Comparison of ENCODE assay signal across 9 cellular contexts in the genomic region with DNA sequence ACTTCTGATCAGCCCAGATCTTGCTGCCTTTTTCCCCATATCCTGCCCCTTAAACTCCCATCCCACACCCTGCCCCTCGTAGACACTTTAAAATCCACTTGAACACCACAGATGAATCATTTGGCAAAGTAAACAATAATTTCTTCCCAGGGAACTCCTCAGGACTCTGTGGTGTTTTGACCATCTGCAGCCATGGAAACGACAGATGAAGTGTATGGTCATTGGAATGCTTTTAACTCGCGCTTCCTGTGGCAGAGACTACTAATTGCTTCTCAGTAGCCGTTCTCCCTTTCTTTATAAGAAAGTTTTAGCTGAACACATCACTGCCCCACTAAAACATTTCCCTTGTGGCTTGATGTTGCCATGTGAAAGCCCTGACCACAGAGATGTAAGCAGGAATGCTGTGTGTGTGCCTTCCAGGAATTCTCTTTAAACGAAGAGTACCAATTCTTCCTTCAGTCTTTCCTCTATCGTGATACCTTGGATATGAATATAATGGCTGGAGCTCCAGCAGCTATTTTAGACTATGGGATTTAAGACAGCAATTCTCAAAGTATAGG.
DNase-seq lines count a peak whose midpoint lies in the region; ATAC-seq, FAIRE-seq and TF ChIP-seq lines count a peak whose summit lies in the region.
"Had no signal": no experiment of that assay in that cellular context is flagged by ENCODE, and none has a peak within 500 bp of the region (broad histone marks: within the 10 kb centered on the region; RNA-seq: fewer than 3 reads in every experiment).

No MANE protein-coding gene starts in this region.

- H3K9ac ChIP-seq in astrocyte (ENCODE audit: low read length): peak overlapping the region; percentile 81
- peak overlapping the region; percentile 25 for H3K9ac ChIP-seq in iPS-18a (ENCODE audit: low read length)

- no peaks in the 10 kb centered on the region for H3K27me3 Mint-ChIP-seq in astrocyte (ENCODE audit: low read depth, unreplicated experiment)
- H3K27me3 Mint-ChIP-seq in activated T-helper 1 cell treated with anti-CD3 and anti-CD28 coated beads, Interleukin-12 subunit alpha, Interleukin-12 subunit beta, Interleukin-2, Interleukin-4 antibody, amounts not matched to agents 30 ng/mL and 10 ng/mL and 1 ng/mL, durations not matched to agents 14 hours and 24 hours and 36 hours (ENCODE audit: insufficient read depth): peaks cover 7% of the 10 kb centered on the region

- H3K4me1 Mint-ChIP-seq in astrocyte (ENCODE audit: low read depth, unreplicated experiment): peaks cover 33% of the 10 kb centered on the region
- no peaks in the 10 kb centered on the region for H3K4me1 Mint-ChIP-seq in activated T-helper 1 cell treated with anti-CD3 and anti-CD28 coated beads, Interleukin-12 subunit alpha, Interleukin-12 subunit beta, Interleukin-2, Interleukin-4 antibody, amounts not matched to agents 30 ng/mL and 10 ng/mL and 1 ng/mL, durations not matched to agents 14 hours and 24 hours and 36 hours (ENCODE audit: low read depth)

- peak overlapping the region; percentile 91 for H3K27ac ChIP-seq in astrocyte (ENCODE audit: low read depth, low read length)
- peak overlapping the region; percentile 42 for H3K27ac ChIP-seq in iPS-18a (ENCODE audit: low read length)

- peak overlapping the region; percentile 79 for H3K4me2 ChIP-seq in astrocyte (ENCODE audit: low read length)

- H3K79me2 ChIP-seq in astrocyte (ENCODE audit: insufficient read depth, low read length): no peaks in the 10 kb centered on the region

- peak overlapping the region; percentile 97 for H3K27ac Mint-ChIP-seq in astrocyte (ENCODE audit: unreplicated experiment)
- H3K27ac Mint-ChIP-seq in activated T-helper 1 cell treated with anti-CD3 and anti-CD28 coated beads, Interleukin-12 subunit alpha, Interleukin-12 subunit beta, Interleukin-2, Interleukin-4 antibody, amounts not matched to agents 30 ng/mL and 10 ng/mL and 1 ng/mL, durations not matched to agents 14 hours and 24 hours and 36 hours: no peak overlapping the region

- no peaks in the 10 kb centered on the region for H4K20me1 ChIP-seq in astrocyte (ENCODE audit: insufficient read depth, low read length)

- H3K4me3 ChIP-seq in astrocyte (ENCODE audit: insufficient read depth, low read depth, low read length) (peak overlapping the region; percentile 32), iPS-18a (ENCODE audit: low read length) (no peak overlapping the region)

- no peaks in the 10 kb centered on the region for H3K27me3 ChIP-seq in astrocyte (ENCODE audit: insufficient read depth, low read length)
- H3K27me3 ChIP-seq in iPS-18a (ENCODE audit: control insufficient read depth, insufficient read depth, low read length): no peaks in the 10 kb centered on the region

- H3K9me3 Mint-ChIP-seq in astrocyte (ENCODE audit: unreplicated experiment): no peaks in the 10 kb centered on the region
- H3K9me3 Mint-ChIP-seq in activated T-helper 1 cell treated with anti-CD3 and anti-CD28 coated beads, Interleukin-12 subunit alpha, Interleukin-12 subunit beta, Interleukin-2, Interleukin-4 antibody, amounts not matched to agents 30 ng/mL and 10 ng/mL and 1 ng/mL, durations not matched to agents 14 hours and 24 hours and 36 hours: no peaks in the 10 kb centered on the region

- TF ChIP-seq CTCF in astrocyte (IDR thresholded peaks at IDR 0.05; ENCODE audit: insufficient read depth, low read depth, low read length): no peak

- H3K4me1 ChIP-seq in astrocyte (ENCODE audit: insufficient read depth, low read length) (peaks cover 11% of the 10 kb centered on the region), iPS-18a (ENCODE audit: control insufficient read depth, low read depth, low read length) (peaks cover 10% of the 10 kb centered on the region)

- no peak overlapping the region for H3K4me3 Mint-ChIP-seq in astrocyte (ENCODE audit: unreplicated experiment)
- no peak overlapping the region for H3K4me3 Mint-ChIP-seq in activated T-helper 1 cell treated with anti-CD3 and anti-CD28 coated beads, Interleukin-12 subunit alpha, Interleukin-12 subunit beta, Interleukin-2, Interleukin-4 antibody, amounts not matched to agents 30 ng/mL and 10 ng/mL and 1 ng/mL, durations not matched to agents 14 hours and 24 hours and 36 hours

- DNase-seq in NCI-H146 (lab: John Stamatoyannopoulos, UW): peak; percentile 3
- no peak for DNase-seq in NCI-H146 treated with DMSO at 0.1 percent for 48 hours (lab: John Stamatoyannopoulos, UW; ENCODE audit: unreplicated experiment)
- DNase-seq in astrocyte (ENCODE audit: low read depth): peak; percentile 99
- DNase-seq in stromal cell of bone marrow (ENCODE audit: low read depth): peak; percentile 99
- no peak for DNase-seq in activated T-helper 1 cell treated with anti-CD3 and anti-CD28 coated beads, Interleukin-12 subunit alpha, Interleukin-12 subunit beta, Interleukin-2, Interleukin-4 antibody, amounts not matched to agents 30 ng/mL and 10 ng/mL and 1 ng/mL, durations not matched to agents 14 hours and 24 hours and 36 hours (ENCODE audit: low spot score)
- no peak for DNase-seq in NOMO-1 treated with dmso at 0.1 percent for 144 hours (lab: John Stamatoyannopoulos, UW; ENCODE audit: unreplicated experiment)

- no peak overlapping the region for H2AFZ ChIP-seq in astrocyte (ENCODE audit: low read depth, low read length)

- ATAC-seq in HG03457 (IDR thresholded peaks at IDR 0.05; ENCODE audit: unreplicated experiment): no peak

- H3K9me3 ChIP-seq in astrocyte (ENCODE audit: insufficient read depth, low read depth, low read length) (no peaks in the 10 kb centered on the region), iPS-18a (ENCODE audit: control insufficient read depth, low read depth, low read length) (no peaks in the 10 kb centered on the region)

- no peaks in the 10 kb centered on the region for H3K36me3 Mint-ChIP-seq in astrocyte (ENCODE audit: low read depth, unreplicated experiment)
- H3K36me3 Mint-ChIP-seq in activated T-helper 1 cell treated with anti-CD3 and anti-CD28 coated beads, Interleukin-12 subunit alpha, Interleukin-12 subunit beta, Interleukin-2, Interleukin-4 antibody, amounts not matched to agents 30 ng/mL and 10 ng/mL and 1 ng/mL, durations not matched to agents 14 hours and 24 hours and 36 hours (ENCODE audit: low read depth): no peaks in the 10 kb centered on the region

- intact Hi-C loops in activated T-helper 1 cell treated with anti-CD3 and anti-CD28 coated beads, Interleukin-12 subunit alpha, Interleukin-12 subunit beta, Interleukin-2, Interleukin-4 antibody, amounts not matched to agents 30 ng/mL and 10 ng/mL and 1 ng/mL, durations not matched to agents 14 hours and 24 hours and 36 hours (cut with micrococcal nuclease): no loop called here

- peak; percentile 81 for FAIRE-seq in astrocyte (lab: Jason Lieb, UNC)
- FAIRE-seq: A204.1 had no signal

- H3K36me3 ChIP-seq in astrocyte (ENCODE audit: insufficient read depth, low read length): no peaks in the 10 kb centered on the region
- H3K36me3 ChIP-seq in iPS-18a (ENCODE audit: control insufficient read depth, low read depth, low read length): no peaks in the 10 kb centered on the region

Comparison
In these comparisons a context has a peak if more than half of its experiments do, and no peak if none do; other contexts are left out.
1. DNase-seq: peak in NCI-H146 (single experiment), astrocyte (single experiment) and stromal cell of bone marrow (single experiment); none in NCI-H146 treated with DMSO at 0.1 percent for 48 hours (single experiment), activated T-helper 1 cell treated with anti-CD3 and anti-CD28 coated beads, Interleukin-12 subunit alpha, Interleukin-12 subunit beta, Interleukin-2, Interleukin-4 antibody, amounts not matched to agents 30 ng/mL and 10 ng/mL and 1 ng/mL, durations not matched to agents 14 hours and 24 hours and 36 hours (single experiment) and NOMO-1 treated with dmso at 0.1 percent for 144 hours (single experiment).